Comparison of ENCODE assay signal across 1 cellular context in the genomic region with DNA sequence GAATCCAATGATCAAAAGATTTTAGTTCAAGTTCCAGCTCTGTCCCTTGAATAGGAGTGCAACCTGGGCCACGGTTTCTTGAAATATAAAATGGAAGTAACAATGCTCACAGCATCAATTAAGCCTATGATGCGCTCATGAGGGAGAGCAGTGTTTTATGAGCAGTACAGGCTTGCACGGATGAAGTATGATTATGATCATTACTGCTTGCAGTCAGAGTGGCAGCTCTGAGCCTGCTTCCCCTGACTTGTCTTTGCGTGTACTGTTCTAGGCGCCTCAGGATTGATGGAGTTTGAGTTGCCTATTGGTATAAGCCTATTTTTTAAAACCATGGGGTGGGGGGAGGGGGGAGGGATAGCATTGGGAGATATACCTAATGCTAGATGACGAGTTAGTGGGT.
TF ChIP-seq lines count a peak whose summit lies in the region.

No MANE protein-coding gene starts in this region.

TF ChIP-seq in HepG2, 621 proteins besides CTCF, POLR2A, EP300 and RAD21:
- TF ChIP-seq ZNF768 (CRISPR knock-in tag; IDR thresholded peaks at IDR 0.05): no peak
- no peak for TF ChIP-seq SPEN (CRISPR knock-in tag; IDR thresholded peaks at IDR 0.05; ENCODE audit: low read depth)
- TF ChIP-seq GABPB1 (CRISPR knock-in tag; IDR thresholded peaks at IDR 0.05): no peak
- no peak for TF ChIP-seq ZSCAN20 (CRISPR knock-in tag; IDR thresholded peaks at IDR 0.05; ENCODE audit: borderline replicate concordance)
- no peak for TF ChIP-seq SP4 (CRISPR knock-in tag; IDR thresholded peaks at IDR 0.05)
- no peak for TF ChIP-seq NFE2L1 (CRISPR knock-in tag; IDR thresholded peaks at IDR 0.05; ENCODE audit: borderline replicate concordance)
- TF ChIP-seq SUZ12 (IDR thresholded peaks at IDR 0.05; ENCODE audit: low read depth, low read length): no peak
- TF ChIP-seq, protein P1, sequence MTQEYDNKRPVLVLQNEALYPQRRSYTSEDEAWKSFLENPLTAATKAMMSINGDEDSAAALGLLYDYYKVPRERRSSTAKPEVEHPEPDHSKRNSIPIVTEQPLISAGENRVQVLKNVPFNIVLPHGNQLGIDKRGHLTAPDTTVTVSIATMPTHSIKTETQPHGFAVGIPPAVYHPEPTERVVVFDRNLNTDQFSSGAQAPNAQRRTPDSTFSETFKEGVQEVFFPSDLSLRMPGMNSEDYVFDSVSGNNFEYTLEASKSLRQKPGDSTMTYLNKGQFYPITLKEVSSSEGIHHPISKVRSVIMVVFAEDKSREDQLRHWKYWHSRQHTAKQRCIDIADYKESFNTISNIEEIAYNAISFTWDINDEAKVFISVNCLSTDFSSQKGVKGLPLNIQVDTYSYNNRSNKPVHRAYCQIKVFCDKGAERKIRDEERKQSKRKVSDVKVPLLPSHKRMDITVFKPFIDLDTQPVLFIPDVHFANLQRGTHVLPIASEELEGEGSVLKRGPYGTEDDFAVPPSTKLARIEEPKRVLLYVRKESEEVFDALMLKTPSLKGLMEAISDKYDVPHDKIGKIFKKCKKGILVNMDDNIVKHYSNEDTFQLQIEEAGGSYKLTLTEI (CRISPR knock-in tag; conservative IDR thresholded peaks at IDR 0.05): no peak
- TF ChIP-seq NR1H2 (CRISPR knock-in tag; IDR thresholded peaks at IDR 0.05; ENCODE audit: borderline replicate concordance, low read depth): no peak
- no peak for TF ChIP-seq CHCHD3 (CRISPR knock-in tag; IDR thresholded peaks at IDR 0.05)
- no peak for TF ChIP-seq MATR3 (CRISPR knock-in tag; IDR thresholded peaks at IDR 0.05)
